1 cellular context compared by ENCODE assay signal in the genomic region with DNA sequence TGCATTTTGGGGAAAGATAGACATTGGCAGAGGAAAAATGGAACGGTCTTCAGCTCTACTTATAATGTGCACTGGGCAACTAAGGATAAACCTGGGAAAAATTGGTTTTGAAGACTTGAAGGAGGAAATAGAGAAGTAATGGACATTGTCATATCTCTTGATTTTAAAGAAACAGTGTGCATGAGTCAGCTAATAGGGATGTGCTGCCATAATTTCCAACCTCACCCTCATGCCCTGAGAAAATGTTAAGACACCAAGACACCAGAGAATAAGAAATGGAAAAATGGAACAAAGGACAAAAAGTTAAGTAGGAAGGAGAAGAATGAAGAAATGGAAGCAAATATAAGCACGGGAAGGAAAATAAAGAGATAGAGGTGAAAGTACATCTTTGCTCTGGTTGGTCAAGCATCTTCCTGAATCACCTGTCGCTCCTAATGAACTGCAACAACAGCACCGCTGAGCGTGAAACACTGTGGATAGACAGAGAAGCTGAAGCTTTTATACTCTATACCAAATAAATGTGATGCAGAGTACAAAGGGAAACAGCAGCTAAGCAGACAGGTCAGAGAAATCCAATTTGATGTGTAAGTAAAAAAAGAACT.
TF ChIP-seq lines count a peak whose summit lies in the region.

No MANE protein-coding gene starts in this region.

TF ChIP-seq in GM12878, 131 proteins besides CTCF, POLR2A, EP300 and RAD21:
- no peak for TF ChIP-seq RBBP5 (conservative IDR thresholded peaks at IDR 0.05)
- TF ChIP-seq CHD4 (IDR thresholded peaks at IDR 0.05) = no peak
